Comparison of ENCODE assay signal across 1 cellular context in genomic region chr2:83916559-83916958, GRCh38.
TF ChIP-seq lines count a peak whose summit lies in the region.

No MANE protein-coding gene starts in this region.

TF ChIP-seq in HepG2, 621 proteins besides CTCF, POLR2A, EP300 and RAD21 (continued from another document):
- TF ChIP-seq ATF6 (CRISPR knock-in tag; conservative IDR thresholded peaks at IDR 0.05), result no peak
- TF ChIP-seq HMGXB3 (CRISPR knock-in tag; IDR thresholded peaks at IDR 0.05; ENCODE audit: borderline replicate concordance), result no peak
- 0 out of 2 replicates have a peak, but pooled peaks have one; percentile 17 for TF ChIP-seq MAFF (IDR thresholded peaks at IDR 0.05; ENCODE audit: low read depth, low read length)
